ENCODE assay signal across 29 cellular contexts in genomic region chr7:139177696-139178095, GRCh38.
"Had no signal": no experiment of that assay in that cellular context is flagged by ENCODE, and none has a peak within 500 bp of the region (broad histone marks: within the 10 kb centered on the region; RNA-seq: fewer than 3 reads in every experiment).

No MANE protein-coding gene starts in this region.

- H3K27ac Mint-ChIP-seq: stimulated activated effector memory CD8-positive, alpha-beta T cell treated with anti-CD3 and anti-CD28 coated beads, Interleukin-12 subunit alpha, Interleukin-12 subunit beta, amount 100 ng/mL, for 72 hours; stimulated activated memory B cell treated with anti-CD40 and anti-IgM and Interleukin-4, amounts not matched to agents 10 μg/mL and 1 μg/mL and 100 μg/mL, for 72 hours; stimulated activated naive B cell treated with anti-CD40 and anti-IgM and Interleukin-4, amounts not matched to agents 10 μg/mL and 1 μg/mL and 100 μg/mL, for 72 hours; stimulated activated naive CD8-positive, alpha-beta T cell treated with anti-CD3 and anti-CD28 coated beads, Interleukin-15, amount 100 ng/mL, for 72 hours; stimulated activated naive CD8-positive, alpha-beta T cell treated with anti-CD3 and anti-CD28 coated beads, Interleukin-15, Interleukin-2, amounts not matched to agents 100 ng/mL and 50 ng/mL, for 24 hours; type B pancreatic cell had no signal

- H3K4me3 ChIP-seq: stomach, suprapubic skin, testis, thoracic aorta, thyroid gland, tibial artery, tibial nerve, transverse colon, upper lobe of left lung, upper lobe of right lung, uterus, vagina had no signal

- H3K36me3 ChIP-seq: suprapubic skin, transverse colon, upper lobe of right lung, uterus had no signal

- H3K27ac ChIP-seq: stomach, suprapubic skin, testis, thoracic aorta, thyroid gland, tibial artery, tibial nerve, transverse colon, upper lobe of left lung, upper lobe of right lung, uterus, vagina had no signal

- DNase-seq: stimulated activated CD4-positive, alpha-beta T cell treated with anti-CD3 and anti-CD28 coated beads, Interleukin-2, amount 100 ng/mL, for 48 hours; stimulated activated CD4-positive, alpha-beta T cell treated with anti-CD3 and anti-CD28 coated beads, Interleukin-4, amount 100 ng/mL, for 1 hour; stimulated activated CD4-positive, alpha-beta T cell treated with anti-CD3 and anti-CD28 coated beads, Interleukin-4, amount 100 ng/mL, for 24 hours; stimulated activated CD4-positive, alpha-beta T cell treated with anti-CD3 and anti-CD28 coated beads, Interleukin-4, amount 100 ng/mL, for 4 hours; stimulated activated CD8-positive, alpha-beta memory T cell treated with anti-CD3 and anti-CD28 coated beads, Interleukin-4, amount 100 ng/mL, for 48 hours; stimulated activated naive B cell treated with anti-CD40 and anti-IgM and Interleukin-4, amounts not matched to agents 10 μg/mL and 1 μg/mL and 100 μg/mL, for 72 hours; stimulated activated naive CD4-positive, alpha-beta T cell; stimulated activated naive CD4-positive, alpha-beta T cell treated with Interleukin-2 at 50 U/mL for 16 hours; stimulated activated naive CD8-positive, alpha-beta T cell treated with anti-CD3 and anti-CD28 coated beads, Interleukin-15, amount 100 ng/mL, for 72 hours; stimulated activated naive CD8-positive, alpha-beta T cell treated with anti-CD3 and anti-CD28 coated beads, Interleukin-15, Interleukin-2, amounts not matched to agents 100 U/mL and 50 U/mL, for 24 hours; stomach; substantia nigra; testis; thyroid gland; tibial artery; transverse colon; trophoblast cell; upper lobe of left lung; upper lobe of right lung; uterus had no signal

- H3K27me3 Mint-ChIP-seq: stimulated activated memory B cell treated with anti-CD40 and anti-IgM and Interleukin-4, amounts not matched to agents 10 μg/mL and 1 μg/mL and 100 μg/mL, for 72 hours; stimulated activated naive B cell treated with anti-CD40 and anti-IgM and Interleukin-4, amounts not matched to agents 10 μg/mL and 1 μg/mL and 100 μg/mL, for 72 hours; stimulated activated naive CD8-positive, alpha-beta T cell treated with anti-CD3 and anti-CD28 coated beads, Interleukin-15, amount 100 ng/mL, for 72 hours; stimulated activated naive CD8-positive, alpha-beta T cell treated with anti-CD3 and anti-CD28 coated beads, Interleukin-15, Interleukin-2, amounts not matched to agents 100 ng/mL and 50 ng/mL, for 24 hours; type B pancreatic cell had no signal

- H3K27me3 ChIP-seq: stomach, suprapubic skin, testis, thyroid gland, tibial artery, tibial nerve, transverse colon, upper lobe of left lung, upper lobe of right lung, uterus, vagina had no signal

- FAIRE-seq: urothelium cell line had no signal

- H3K4me1 ChIP-seq: stomach, suprapubic skin, testis, thyroid gland, tibial artery, tibial nerve, transverse colon, upper lobe of left lung, upper lobe of right lung, uterus, vagina had no signal

- H3K9me3 ChIP-seq: stomach, suprapubic skin, testis, thoracic aorta, thyroid gland, tibial artery, tibial nerve, transverse colon, upper lobe of left lung, upper lobe of right lung, uterus, vagina had no signal

- ATAC-seq: stimulated activated effector memory CD8-positive, alpha-beta T cell treated with anti-CD3 and anti-CD28 coated beads, Interleukin-12 subunit alpha, Interleukin-12 subunit beta, amount 100 ng/mL, for 72 hours; stimulated activated memory B cell treated with anti-CD40 and anti-IgM and Interleukin-4, amounts not matched to agents 10 μg/mL and 1 μg/mL and 100 μg/mL, for 72 hours; stimulated activated naive B cell treated with anti-CD40 and anti-IgM and Interleukin-4, amounts not matched to agents 10 μg/mL and 1 μg/mL and 100 μg/mL, for 72 hours; stimulated activated naive CD8-positive, alpha-beta T cell treated with anti-CD3 and anti-CD28 coated beads, Interleukin-15, amount 100 ng/mL, for 72 hours; stimulated activated naive CD8-positive, alpha-beta T cell treated with anti-CD3 and anti-CD28 coated beads, Interleukin-15, Interleukin-2, amounts not matched to agents 100 U/mL and 50 U/mL, for 24 hours; upper lobe of right lung had no signal

- H3K4me3 Mint-ChIP-seq: stimulated activated effector memory CD8-positive, alpha-beta T cell treated with anti-CD3 and anti-CD28 coated beads, Interleukin-12 subunit alpha, Interleukin-12 subunit beta, amount 100 ng/mL, for 72 hours; stimulated activated memory B cell treated with anti-CD40 and anti-IgM and Interleukin-4, amounts not matched to agents 10 μg/mL and 1 μg/mL and 100 μg/mL, for 72 hours; stimulated activated naive B cell treated with anti-CD40 and anti-IgM and Interleukin-4, amounts not matched to agents 10 μg/mL and 1 μg/mL and 100 μg/mL, for 72 hours; stimulated activated naive CD8-positive, alpha-beta T cell treated with anti-CD3 and anti-CD28 coated beads, Interleukin-15, amount 100 ng/mL, for 72 hours; stimulated activated naive CD8-positive, alpha-beta T cell treated with anti-CD3 and anti-CD28 coated beads, Interleukin-15, Interleukin-2, amounts not matched to agents 100 ng/mL and 50 ng/mL, for 24 hours; type B pancreatic cell had no signal

- H3K9me3 Mint-ChIP-seq: stimulated activated effector memory CD8-positive, alpha-beta T cell treated with anti-CD3 and anti-CD28 coated beads, Interleukin-12 subunit alpha, Interleukin-12 subunit beta, amount 100 ng/mL, for 72 hours; stimulated activated memory B cell treated with anti-CD40 and anti-IgM and Interleukin-4, amounts not matched to agents 10 μg/mL and 1 μg/mL and 100 μg/mL, for 72 hours; stimulated activated naive CD8-positive, alpha-beta T cell treated with anti-CD3 and anti-CD28 coated beads, Interleukin-15, amount 100 ng/mL, for 72 hours; stimulated activated naive CD8-positive, alpha-beta T cell treated with anti-CD3 and anti-CD28 coated beads, Interleukin-15, Interleukin-2, amounts not matched to agents 100 ng/mL and 50 ng/mL, for 24 hours; type B pancreatic cell had no signal

- H3K4me1 Mint-ChIP-seq: stimulated activated effector memory CD8-positive, alpha-beta T cell treated with anti-CD3 and anti-CD28 coated beads, Interleukin-12 subunit alpha, Interleukin-12 subunit beta, amount 100 ng/mL, for 72 hours; stimulated activated memory B cell treated with anti-CD40 and anti-IgM and Interleukin-4, amounts not matched to agents 10 μg/mL and 1 μg/mL and 100 μg/mL, for 72 hours; stimulated activated naive B cell treated with anti-CD40 and anti-IgM and Interleukin-4, amounts not matched to agents 10 μg/mL and 1 μg/mL and 100 μg/mL, for 72 hours; stimulated activated naive CD8-positive, alpha-beta T cell treated with anti-CD3 and anti-CD28 coated beads, Interleukin-15, amount 100 ng/mL, for 72 hours had no signal

- H3K36me3 Mint-ChIP-seq: stimulated activated effector memory CD8-positive, alpha-beta T cell treated with anti-CD3 and anti-CD28 coated beads, Interleukin-12 subunit alpha, Interleukin-12 subunit beta, amount 100 ng/mL, for 72 hours had no signal
